33 cellular contexts compared by ENCODE assay signal in the genomic region with DNA sequence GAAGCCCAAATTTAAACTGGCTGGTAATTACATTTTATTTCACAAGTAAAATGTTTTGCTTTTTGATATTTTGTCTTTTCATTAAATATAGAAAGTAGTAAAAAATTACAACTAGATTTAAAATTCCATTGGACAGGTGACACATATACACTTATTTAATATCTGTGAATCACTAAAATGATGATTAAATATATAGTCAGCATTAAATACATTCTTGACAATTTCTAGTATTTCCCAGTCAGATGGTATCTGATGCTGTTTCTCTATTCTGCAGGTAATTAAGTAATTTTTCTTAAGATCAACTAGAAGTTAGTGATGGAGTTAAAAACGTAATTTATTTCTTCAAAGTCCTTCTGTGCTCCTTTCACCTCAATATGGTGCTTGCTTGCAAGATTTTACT.
"Had no signal": no experiment of that assay in that cellular context is flagged by ENCODE, and none has a peak within 500 bp of the region (broad histone marks: within the 10 kb centered on the region; RNA-seq: fewer than 3 reads in every experiment).

No MANE protein-coding gene starts in this region.

- DNase-seq: Kasumi-1, MG63, MM.1S, MV-4-11, NCI-H1048, NCI-H1092, NCI-H1092 treated with DMSO at 0.1 percent for 48 hours, NCI-H1105, NCI-H1105 treated with DMSO at 0.1 percent for 48 hours, NCI-H1417, NCI-H1417 treated with DMSO at 0.1 percent for 48 hours, NCI-H1436, NCI-H1436 treated with DMSO at 0.1 percent for 48 hours, NCI-H146, NCI-H1694, NCI-H1694 treated with DMSO at 0.1 percent for 48 hours, NCI-H187, NCI-H187 treated with DMSO at 0.1 percent for 48 hours, NCI-H1930, NCI-H2029, NCI-H2029 treated with DMSO at 0.1 percent for 48 hours, NCI-H2081, NCI-H2081 treated with DMSO at 0.1 percent for 48 hours, NCI-H2107, NCI-H2171, NCI-H2171 treated with DMSO at 0.1 percent for 48 hours, NCI-H2227 treated with DMSO at 0.1 percent for 48 hours, NCI-H226, NCI-H345, NCI-H446, NCI-H446 treated with DMSO at 0.1 percent for 48 hours, NCI-H510A, NCI-H510A treated with DMSO at 0.1 percent for 48 hours had no signal

- H3K4me3 ChIP-seq: MG63 had no signal

- H3K9me3 ChIP-seq: MG63 had no signal

- H3K36me3 ChIP-seq: MG63 had no signal
